1 cellular context compared by ENCODE assay signal in genomic region chr17:64538508-64539120, GRCh38.
A peak's percentile ranks its signal among the peaks of the same experiment; 100 is the strongest.
TF ChIP-seq lines count a peak whose summit lies in the region.

No MANE protein-coding gene starts in this region.

TF ChIP-seq in HCT116, 20 proteins besides CTCF, POLR2A, EP300 and RAD21:
- TF ChIP-seq YY1 (IDR thresholded peaks at IDR 0.05; ENCODE audit: extremely low read depth, insufficient replicate concordance, low read depth, low read length) (no peak), EZH2phosphoT487 (IDR thresholded peaks at IDR 0.05; ENCODE audit: borderline replicate concordance) (no peak), TCF7L2 (IDR thresholded peaks at IDR 0.05; ENCODE audit: borderline replicate concordance, extremely low read depth, insufficient read depth, insufficient read length) (no peak), POLR2AphosphoS5 (IDR thresholded peaks at IDR 0.05; ENCODE audit: low read depth, low read length) (peak; percentile 6; the same call in 1 of the 2 replicates), JUND (IDR thresholded peaks at IDR 0.05) (peak; percentile 14; the same call in 1 of the 2 replicates), CEBPB (IDR thresholded peaks at IDR 0.05; ENCODE audit: low read depth) (no peak)
- TF ChIP-seq, protein P1, sequence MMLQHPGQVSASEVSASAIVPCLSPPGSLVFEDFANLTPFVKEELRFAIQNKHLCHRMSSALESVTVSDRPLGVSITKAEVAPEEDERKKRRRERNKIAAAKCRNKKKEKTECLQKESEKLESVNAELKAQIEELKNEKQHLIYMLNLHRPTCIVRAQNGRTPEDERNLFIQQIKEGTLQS (IDR thresholded peaks at IDR 0.05): no peak
